In the genomic region with DNA sequence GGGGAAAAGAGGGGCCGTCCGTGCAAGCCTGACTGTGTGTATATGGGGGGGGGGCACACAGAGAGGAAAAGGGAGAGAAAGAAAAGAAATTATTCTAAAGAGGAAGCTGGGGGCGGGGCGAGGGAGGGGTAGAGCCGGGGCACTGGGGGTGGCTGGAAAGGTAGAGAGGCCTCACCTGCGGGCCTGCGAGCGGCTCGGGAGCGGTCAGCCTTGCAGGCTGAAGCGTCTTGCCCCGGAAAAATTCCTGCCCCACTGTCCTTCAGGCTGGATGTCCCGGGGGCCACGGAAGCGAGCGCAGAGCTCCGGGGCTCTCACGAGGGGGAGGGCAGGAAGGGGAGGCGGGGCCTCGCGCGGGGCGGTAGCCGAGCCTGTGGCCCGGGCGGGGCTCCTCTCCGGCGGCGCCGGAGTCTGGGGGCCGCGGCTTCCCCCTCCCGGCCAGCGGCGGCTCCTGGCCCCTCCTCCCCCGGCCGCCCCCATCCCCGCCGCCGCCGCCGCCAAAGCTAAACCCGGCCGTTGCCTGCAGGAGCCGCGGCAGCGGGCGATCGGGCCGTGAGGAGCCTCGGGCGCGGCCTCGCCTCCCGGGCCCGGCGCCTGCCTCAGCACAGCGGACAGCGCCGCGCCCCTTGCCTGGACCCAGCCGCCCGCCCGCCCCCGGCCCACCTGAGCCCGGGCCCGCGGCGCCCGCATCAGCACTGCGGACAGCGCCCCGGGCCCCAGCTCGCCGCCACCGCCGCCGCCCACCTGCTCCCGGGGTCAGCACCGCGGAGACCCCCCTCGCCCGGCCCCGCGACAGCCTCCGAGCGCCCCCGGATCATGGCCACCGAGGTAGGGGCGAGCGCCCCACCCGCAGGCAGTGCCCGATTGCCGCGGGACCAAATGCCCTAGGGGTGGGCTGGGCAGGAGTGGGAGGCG, we compare ENCODE assay signal across 8 cellular contexts. TPM values are rescaled to one million over a fixed set of nuclear protein-coding genes. Genes with fewer than 3 reads are reported as not detected.
DNase-seq lines count a peak whose midpoint lies in the region; ATAC-seq and TF ChIP-seq lines count a peak whose summit lies in the region.

Gene GOLGA7B (plus strand): TSS at position 353 of the 912 bp plus-strand sequence. CDS start 461 bp downstream, at position 814.

- H3K27me3 Mint-ChIP-seq in neural crest cell (ENCODE audit: low read depth), result peaks cover 65% of the 10 kb centered on the region

- H3K27me3 ChIP-seq in BJ (ENCODE audit: control insufficient read depth, insufficient read depth, low read length) (peaks cover 13% of the 10 kb centered on the region), esophagus muscularis mucosa (peaks cover 0 to 75% (median 32%) of the 10 kb centered on the region in 4 donors), thoracic aorta (replicated peaks; ENCODE audit: insufficient read depth) (no peaks in the 10 kb centered on the region)

- WGBS in esophagus muscularis mucosa, result 3% methylated on average over 22 of the region's 96 CpGs

- H3K36me3 Mint-ChIP-seq in neural crest cell (ENCODE audit: low read depth), result no peaks in the 10 kb centered on the region

- DNase-seq in BJ (ENCODE audit: low read depth) (no peak), NCI-H69 (lab: John Stamatoyannopoulos, UW) (peak; percentile 73), activated T-cell treated with anti-CD3 and anti-CD28 coated beads for 48 hours (ENCODE audit: low read depth) (peak; percentile 50), esophagus muscularis mucosa (ENCODE audit: extremely low spot score) (no peak), neural crest cell (ENCODE audit: low read depth, low spot score) (peak; percentile 37), thoracic aorta (ENCODE audit: low spot score) (no peak), inferior parietal cortex (ENCODE audit: extremely low spot score) (no peak)

- no peaks in the 10 kb centered on the region for H3K9me3 ChIP-seq in esophagus muscularis mucosa
- no peaks in the 10 kb centered on the region for H3K9me3 ChIP-seq in thoracic aorta

- H3K4me1 ChIP-seq in esophagus muscularis mucosa (peaks cover 5 to 23% (median 15%) of the 10 kb centered on the region in 4 donors), thoracic aorta (ENCODE audit: control insufficient read depth in 1 of 2, low read depth in 2 of 2) (peaks cover 5 to 10% of the 10 kb centered on the region in 2 donors)

- H3K27ac ChIP-seq in esophagus muscularis mucosa (replicated peaks in 1 of 4), result no peak within 1 kb of the TSS
- no peak within 1 kb of the TSS for H3K27ac ChIP-seq in thoracic aorta

- POLR2A ChIA-PET in BJ (lab: Charles Lee), result no interaction called here

- no peak for TF ChIP-seq EP300 in esophagus muscularis mucosa (IDR thresholded peaks at IDR 0.05)

- H3K4me1 Mint-ChIP-seq in neural crest cell, result peaks cover 5% of the 10 kb centered on the region

- H3K27ac Mint-ChIP-seq in neural crest cell (ENCODE audit: unreplicated experiment), result no peak within 1 kb of the TSS

- peak within 1 kb of the TSS; percentile 76 for H3K4me3 Mint-ChIP-seq in neural crest cell

- intact Hi-C loops in esophagus muscularis mucosa (cut with DNase I), result no loop called here

- CTCF ChIA-PET in BJ (lab: Yijun Ruan, JAX), result interaction anchor here (1.1 to 2.3 kb wide), 2 partner anchors 15 to 19 kb away, joined by 3 to 7 read pairs; no protein-coding TSS in a partner anchor

- no peaks in the 10 kb centered on the region for H3K9me3 Mint-ChIP-seq in neural crest cell

- TF ChIP-seq CTCF in BJ (IDR thresholded peaks at IDR 0.05; ENCODE audit: insufficient read depth, low read depth, low read length), result no peak
- no peak for TF ChIP-seq CTCF in esophagus muscularis mucosa (IDR thresholded peaks at IDR 0.05)
- TF ChIP-seq CTCF in neural crest cell (conservative IDR thresholded peaks at IDR 0.05), result no peak
- no peak for TF ChIP-seq CTCF in thoracic aorta (IDR thresholded peaks at IDR 0.05)

- no peaks in the 10 kb centered on the region for H3K36me3 ChIP-seq in BJ (ENCODE audit: control insufficient read depth, insufficient read depth, low read length)
- no peaks in the 10 kb centered on the region for H3K36me3 ChIP-seq in esophagus muscularis mucosa
- H3K36me3 ChIP-seq in thoracic aorta, result no peaks in the 10 kb centered on the region

- peak within 1 kb of the TSS; percentile 35 for H3K4me3 ChIP-seq in BJ (ENCODE audit: low read depth, low read length)
- H3K4me3 ChIP-seq in esophagus muscularis mucosa, result peak within 1 kb of the TSS; percentile 56 to 64 (median 62)
- peak within 1 kb of the TSS; percentile 75 for H3K4me3 ChIP-seq in thoracic aorta

- no peak for TF ChIP-seq POLR2A in esophagus muscularis mucosa (IDR thresholded peaks at IDR 0.05; ENCODE audit: low read depth)

- ATAC-seq in GM19467 (IDR thresholded peaks at IDR 0.05; ENCODE audit: unreplicated experiment) (peak; percentile 71), thoracic aorta (ENCODE audit: insufficient number of reproducible peaks, low FRiP score, low read depth) (no peak)

RNA-seq across cellular contexts. Expression of gene GOLGA7B, which starts in this region (rescaled TPM):
- polyA plus RNA-seq in BJ (2011; rRNA removed), result 0.01 TPM in 1 of 2 replicates, not detected in the other
- not detected in 2 replicates for polyA minus RNA-seq in BJ (2011; rRNA and poly(A)+ RNA removed)
- total RNA-seq in esophagus muscularis mucosa (under 1 TPM; under 0.01 to 0.33 (median 0.18) TPM), neural crest cell (0.30 and 0.36 TPM in 2 replicates), thoracic aorta (under 1 TPM in 1 of 2 donors, not detected in 1; 0.07 TPM)

Comparison
In these comparisons a context has a peak if more than half of its experiments do, and no peak if none do; other contexts are left out.
1. Peak in DNase-seq in neural crest cell; RNA of the gene not detected or under 1 TPM.
2. DNase-seq: peak in NCI-H69 (single experiment) and activated T-cell treated with anti-CD3 and anti-CD28 coated beads for 48 hours (single experiment); none in BJ (single experiment), esophagus muscularis mucosa (single experiment), thoracic aorta (single experiment) and inferior parietal cortex (single experiment).
3. Peak in every context shown above with its lines, with median percentiles within 50 percentile points of each other: H3K4me3 ChIP-seq.